ENCODE assay signal across 24 cellular contexts in the genomic region with DNA sequence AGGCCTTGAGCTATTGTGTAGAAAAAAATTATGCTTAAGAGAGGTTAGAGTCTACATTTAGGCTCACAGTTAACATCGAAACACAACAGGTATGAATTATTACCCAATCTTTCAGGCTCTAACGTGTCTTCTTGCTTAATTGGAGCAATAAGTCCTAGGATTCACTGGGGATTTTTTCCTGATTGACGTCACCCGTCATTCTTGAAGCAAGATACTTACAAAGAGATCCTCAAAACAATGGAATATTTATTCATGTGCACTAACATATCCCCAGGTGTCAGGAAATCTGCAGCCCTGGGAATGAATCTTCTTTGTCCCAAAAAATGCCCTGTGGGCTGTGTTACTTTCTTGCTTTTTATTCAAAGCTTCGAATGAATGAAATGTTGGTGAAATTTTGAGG.
DNase-seq lines count a peak whose midpoint lies in the region; ATAC-seq, FAIRE-seq and TF ChIP-seq lines count a peak whose summit lies in the region.
"Had no signal": no experiment of that assay in that cellular context is flagged by ENCODE, and none has a peak within 500 bp of the region (broad histone marks: within the 10 kb centered on the region; RNA-seq: fewer than 3 reads in every experiment).

No MANE protein-coding gene starts in this region.

- BruUV-seq in endothelial cell of umbilical vein (replicated peaks; lab: Mats Ljungman, UMichigan) = no TSS peak

- POLR2A ChIA-PET in endothelial cell of umbilical vein (lab: Charles Lee) = no interaction called here

- H3K27ac Mint-ChIP-seq in mesothelial cell of epicardium = peak overlapping the region; percentile 92
- H3K27ac Mint-ChIP-seq: activated CD8-positive, alpha-beta memory T cell treated with anti-CD3 and anti-CD28 coated beads, Interleukin-2, amount 10 ng/mL, durations not matched to agents 7 days and 5 days; activated naive CD4-positive, alpha-beta T cell treated with anti-CD3 and anti-CD28 coated beads, Interleukin-2, amount 50 U/mL, for 24 hours; activated T-helper 1 cell treated with anti-CD3 and anti-CD28 coated beads, Interleukin-12 subunit alpha, Interleukin-12 subunit beta, Interleukin-2, Interleukin-4 antibody, amounts not matched to agents 30 ng/mL and 10 ng/mL and 1 ng/mL, durations not matched to agents 14 hours and 24 hours and 36 hours; CD4-positive, alpha-beta memory T cell; naive thymus-derived CD4-positive, alpha-beta T cell had no signal

- no peak for TF ChIP-seq POLR2A in endothelial cell of umbilical vein (IDR thresholded peaks at IDR 0.05; ENCODE audit: low read depth, low read length)

- H3K4me1 ChIP-seq in RWPE2 (ENCODE audit: insufficient read depth, poor library complexity, severe bottlenecking) (peaks cover 32% of the 10 kb centered on the region), endothelial cell of umbilical vein (ENCODE audit: control insufficient read depth, extremely low read depth, insufficient read depth, low read length) (peaks cover 31% of the 10 kb centered on the region), thoracic aorta (ENCODE audit: control insufficient read depth in 1 of 2, low read depth in 2 of 2) (peaks cover 24 to 74% of the 10 kb centered on the region in 2 donors), SJCRH30 (peaks cover 29% of the 10 kb centered on the region)
- H3K4me1 ChIP-seq: right lobe of liver had no signal

- H3K36me3 ChIP-seq in RWPE2 (ENCODE audit: low read depth) (no peaks in the 10 kb centered on the region), endothelial cell of umbilical vein (ENCODE audit: control insufficient read depth in 2 of 2, extremely low read depth in 1 of 2, insufficient read depth in 2 of 2, low read length in 2 of 2) (no peaks in the 10 kb centered on the region), thoracic aorta (no peaks in the 10 kb centered on the region), SJCRH30 (no peaks in the 10 kb centered on the region)
- H3K36me3 ChIP-seq: MG63, right lobe of liver had no signal

- dilution Hi-C loops in endothelial cell of umbilical vein (cut with MboI; ENCODE audit: extremely low pct_ligation_motif_present, low sequenced_read_pairs) = no loop called here

- no peak overlapping the region for H3K9ac ChIP-seq in endothelial cell of umbilical vein (replicated peaks; ENCODE audit: extremely low read depth, insufficient read depth, low read length)

- H3K4me3 ChIP-seq in RWPE2 (ENCODE audit: severe bottlenecking) (no peak overlapping the region), endothelial cell of umbilical vein (replicated peaks in 1 of 3; ENCODE audit: insufficient read depth in 1 of 3, low read depth in 1 of 3, low read length in 3 of 3) (no peak overlapping the region), thoracic aorta (no peak overlapping the region), SJCRH30 (no peak overlapping the region)
- H3K4me3 ChIP-seq: dorsolateral prefrontal cortex, MG63, right lobe of liver had no signal

- H3K4me1 Mint-ChIP-seq in mesothelial cell of epicardium = peaks cover 76% of the 10 kb centered on the region
- H3K4me1 Mint-ChIP-seq: activated CD8-positive, alpha-beta memory T cell treated with anti-CD3 and anti-CD28 coated beads, Interleukin-2, amount 10 ng/mL, durations not matched to agents 7 days and 5 days; activated naive CD4-positive, alpha-beta T cell treated with anti-CD3 and anti-CD28 coated beads, Interleukin-2, amount 50 U/mL, for 24 hours; CD4-positive, alpha-beta memory T cell; naive thymus-derived CD4-positive, alpha-beta T cell had no signal

- intact Hi-C loops in endothelial cell of umbilical vein (cut with micrococcal nuclease) = no loop called here

- CTCF ChIA-PET in endothelial cell of umbilical vein (lab: Charles Lee) = interaction anchor here (0.9 kb wide), 1 partner anchor 9 kb away, joined by 3 read pairs; no protein-coding TSS in a partner anchor

- DNase-seq in RWPE2 (ENCODE audit: low spot score) (peak; percentile 49), endothelial cell of umbilical vein (ENCODE audit: low read depth, low spot score) (peak; percentile 17), mesothelial cell of epicardium (ENCODE audit: low spot score in 2 of 2, unreplicated experiment in 2 of 2) (no peak), thoracic aorta (ENCODE audit: low spot score) (no peak), T-helper 9 cell (no peak), SJCRH30 (no peak)
- DNase-seq: activated CD8-positive, alpha-beta memory T cell treated with anti-CD3 and anti-CD28 coated beads, Interleukin-2, amount 10 ng/mL, durations not matched to agents 7 days and 5 days; anterior cingulate cortex; CD4-positive, alpha-beta memory T cell; central memory CD4-positive, alpha-beta T cell; DMS153; dorsolateral prefrontal cortex; foreskin melanocyte; H9; kidney; MG63; naive thymus-derived CD4-positive, alpha-beta T cell; NCI-H1694 treated with DMSO at 0.1 percent for 48 hours; NCI-H748 treated with DMSO at 0.1 percent for 48 hours had no signal

- no peaks in the 10 kb centered on the region for H3K9me3 Mint-ChIP-seq in mesothelial cell of epicardium
- H3K9me3 Mint-ChIP-seq: H9 had no signal

- no peak for FAIRE-seq in endothelial cell of umbilical vein (lab: Jason Lieb, UNC)
- FAIRE-seq: kidney had no signal

- no peaks in the 10 kb centered on the region for H3K9me1 ChIP-seq in endothelial cell of umbilical vein (replicated peaks; ENCODE audit: control insufficient read depth, extremely low read depth, insufficient read depth, low read length)

- H3K36me3 Mint-ChIP-seq in mesothelial cell of epicardium = no peaks in the 10 kb centered on the region
- H3K36me3 Mint-ChIP-seq: activated CD8-positive, alpha-beta memory T cell treated with anti-CD3 and anti-CD28 coated beads, Interleukin-2, amount 10 ng/mL, durations not matched to agents 7 days and 5 days; activated naive CD4-positive, alpha-beta T cell treated with anti-CD3 and anti-CD28 coated beads, Interleukin-2, amount 50 U/mL, for 24 hours; CD4-positive, alpha-beta memory T cell; naive thymus-derived CD4-positive, alpha-beta T cell had no signal

- H3K9me3 ChIP-seq in RWPE2 (ENCODE audit: severe bottlenecking) (no peaks in the 10 kb centered on the region), endothelial cell of umbilical vein (replicated peaks; ENCODE audit: control insufficient read depth, insufficient read depth, low read length) (no peaks in the 10 kb centered on the region), thoracic aorta (no peaks in the 10 kb centered on the region), SJCRH30 (replicated peaks) (no peaks in the 10 kb centered on the region)
- H3K9me3 ChIP-seq: right lobe of liver had no signal

- H3K27me3 ChIP-seq in RWPE2 (ENCODE audit: insufficient read depth, poor library complexity, severe bottlenecking) (no peaks in the 10 kb centered on the region), endothelial cell of umbilical vein (ENCODE audit: control insufficient read depth in 2 of 2, insufficient read depth in 2 of 2, low read length in 2 of 2) (no peaks in the 10 kb centered on the region), thoracic aorta (replicated peaks; ENCODE audit: insufficient read depth) (no peaks in the 10 kb centered on the region), SJCRH30 (no peaks in the 10 kb centered on the region)
- H3K27me3 ChIP-seq: dorsolateral prefrontal cortex, MG63 had no signal

- H2AFZ ChIP-seq in endothelial cell of umbilical vein (ENCODE audit: low read depth, low read length) = no peak overlapping the region

- H3K27ac ChIP-seq in RWPE2 (ENCODE audit: poor library complexity, severe bottlenecking) = peak overlapping the region; percentile 84
- H3K27ac ChIP-seq in endothelial cell of umbilical vein (ENCODE audit: insufficient read depth, low read depth, low read length) = no peak overlapping the region
- peak overlapping the region; percentile 64 to 72 for H3K27ac ChIP-seq in thoracic aorta
- H3K27ac ChIP-seq in SJCRH30 = no peak overlapping the region
- H3K27ac ChIP-seq: right lobe of liver had no signal

- H3K4me3 Mint-ChIP-seq in mesothelial cell of epicardium = no peak overlapping the region
- H3K4me3 Mint-ChIP-seq: activated CD8-positive, alpha-beta memory T cell treated with anti-CD3 and anti-CD28 coated beads, Interleukin-2, amount 10 ng/mL, durations not matched to agents 7 days and 5 days; activated naive CD4-positive, alpha-beta T cell treated with anti-CD3 and anti-CD28 coated beads, Interleukin-2, amount 50 U/mL, for 24 hours; activated T-helper 1 cell treated with anti-CD3 and anti-CD28 coated beads, Interleukin-12 subunit alpha, Interleukin-12 subunit beta, Interleukin-2, Interleukin-4 antibody, amounts not matched to agents 30 ng/mL and 10 ng/mL and 1 ng/mL, durations not matched to agents 14 hours and 24 hours and 36 hours; CD4-positive, alpha-beta memory T cell; H9; naive thymus-derived CD4-positive, alpha-beta T cell had no signal

- H3K4me2 ChIP-seq in endothelial cell of umbilical vein (ENCODE audit: insufficient read depth, low read length) = no peak overlapping the region

- no peaks in the 10 kb centered on the region for H4K20me1 ChIP-seq in endothelial cell of umbilical vein (replicated peaks; ENCODE audit: control insufficient read depth, extremely low read depth, insufficient read depth, low read length)

- no peak for TF ChIP-seq CTCF in RWPE2 (IDR thresholded peaks at IDR 0.05; ENCODE audit: poor library complexity, severe bottlenecking)
- no peak for TF ChIP-seq CTCF in endothelial cell of umbilical vein (IDR thresholded peaks at IDR 0.05; ENCODE audit: extremely low read depth in 1 of 2, insufficient read depth in 1 of 2, low read depth in 1 of 2, low read length in 2 of 2)
- no peak for TF ChIP-seq CTCF in mesothelial cell of epicardium (IDR thresholded peaks at IDR 0.05; ENCODE audit: unreplicated experiment)
- no peak for TF ChIP-seq CTCF in thoracic aorta (IDR thresholded peaks at IDR 0.05)

- no peaks in the 10 kb centered on the region for H3K79me2 ChIP-seq in endothelial cell of umbilical vein (ENCODE audit: control insufficient read depth, insufficient read depth, low read length)

- H3K27me3 Mint-ChIP-seq in mesothelial cell of epicardium (ENCODE audit: low read depth) = no peaks in the 10 kb centered on the region
- H3K27me3 Mint-ChIP-seq: activated CD8-positive, alpha-beta memory T cell treated with anti-CD3 and anti-CD28 coated beads, Interleukin-2, amount 10 ng/mL, durations not matched to agents 7 days and 5 days; activated naive CD4-positive, alpha-beta T cell treated with anti-CD3 and anti-CD28 coated beads, Interleukin-2, amount 50 U/mL, for 24 hours; CD4-positive, alpha-beta memory T cell; naive thymus-derived CD4-positive, alpha-beta T cell had no signal

- ATAC-seq in RWPE2 (ENCODE audit: low read depth) (peak; percentile 89), thoracic aorta (ENCODE audit: insufficient number of reproducible peaks, low FRiP score, low read depth) (no peak), HG03432 (IDR thresholded peaks at IDR 0.05; ENCODE audit: unreplicated experiment) (no peak)
- ATAC-seq: activated CD8-positive, alpha-beta memory T cell treated with anti-CD3 and anti-CD28 coated beads, Interleukin-2, amount 10 ng/mL, durations not matched to agents 7 days and 5 days; naive thymus-derived CD4-positive, alpha-beta T cell; Right ventricle myocardium inferior had no signal

TF ChIP-seq in endothelial cell of umbilical vein, 7 proteins besides CTCF, POLR2A, EP300 and RAD21 (continues in another document):
- TF ChIP-seq POLR2AphosphoS5 (IDR thresholded peaks at IDR 0.05; ENCODE audit: insufficient read depth, low read depth, low read length) = no peak

Comparison
In these comparisons a context has a peak if more than half of its experiments do, and no peak if none do; other contexts are left out.
1. DNase-seq: peak in RWPE2 (single experiment) and endothelial cell of umbilical vein (single experiment); none in mesothelial cell of epicardium (0 of 2), thoracic aorta (single experiment), T-helper 9 cell (single experiment) and SJCRH30 (0 of 2).
2. H3K27ac ChIP-seq: peak in RWPE2 (single experiment) and thoracic aorta (2 of 2); none in endothelial cell of umbilical vein (single experiment) and SJCRH30 (single experiment).